Comparison of ENCODE assay signal across 18 cellular contexts in the genomic region with DNA sequence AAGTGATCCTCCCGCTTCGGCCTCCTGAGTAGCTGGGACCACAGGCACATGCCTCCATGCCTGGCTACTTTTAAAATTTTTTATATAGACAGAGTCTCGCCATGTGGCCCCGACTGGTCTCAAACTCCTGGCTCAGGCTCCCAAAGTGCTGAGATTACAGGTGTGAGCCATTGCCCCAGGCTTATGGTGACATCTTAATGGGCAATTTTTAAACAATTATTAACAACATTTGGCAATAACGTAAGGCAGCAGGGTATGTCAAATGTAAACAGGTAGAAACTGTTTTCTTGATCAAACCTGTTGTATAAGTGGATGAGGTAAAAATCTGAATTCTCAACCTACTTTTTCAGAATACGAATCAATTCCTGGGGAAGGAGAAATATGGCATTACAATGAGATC. TPM values are rescaled to one million over a fixed set of nuclear protein-coding genes. Genes with fewer than 3 reads are reported as not detected.
A peak's percentile ranks its signal among the peaks of the same experiment; 100 is the strongest.
DNase-seq lines count a peak whose midpoint lies in the region; ATAC-seq, FAIRE-seq and TF ChIP-seq lines count a peak whose summit lies in the region.
"Had no signal": no experiment of that assay in that cellular context is flagged by ENCODE, and none has a peak within 500 bp of the region (broad histone marks: within the 10 kb centered on the region; RNA-seq: fewer than 3 reads in every experiment).

No MANE protein-coding gene starts in this region.

- H4K20me1 ChIP-seq in MM.1S (ENCODE audit: insufficient read depth, low read length), result no peaks in the 10 kb centered on the region
- H4K20me1 ChIP-seq: BLaER1 had no signal

- H3K27ac ChIP-seq in tibial artery (no peak overlapping the region), MM.1S (ENCODE audit: low read length) (no peak overlapping the region)
- H3K27ac ChIP-seq: BLaER1 had no signal

- no peak for FAIRE-seq in bronchial epithelial cell (lab: Jason Lieb, UNC)
- FAIRE-seq: GM12878, H1 had no signal

- no peak overlapping the region for H3K4me3 Mint-ChIP-seq in activated T-cell treated with anti-CD3 and anti-CD28 coated beads, Interleukin-2, amount 50 U/mL, for 72 hours
- no peak overlapping the region for H3K4me3 Mint-ChIP-seq in activated T-cell treated with anti-CD3 and anti-CD28 coated beads, Interleukin-2, amount 50 U/mL, for 24 hours
- H3K4me3 Mint-ChIP-seq: CD8-positive, alpha-beta T cell; H9 had no signal

- no peaks in the 10 kb centered on the region for H3F3A ChIP-seq in MM.1S (ENCODE audit: insufficient read depth, low read length)

- no peaks in the 10 kb centered on the region for H3K79me2 ChIP-seq in MM.1S (ENCODE audit: low read length)

- peaks cover 4 to 19% of the 10 kb centered on the region in 2 donors for H3K36me3 Mint-ChIP-seq in activated T-cell treated with anti-CD3 and anti-CD28 coated beads, Interleukin-2, amount 50 U/mL, for 72 hours (ENCODE audit: insufficient read depth in 2 of 2)
- peaks cover 88% of the 10 kb centered on the region for H3K36me3 Mint-ChIP-seq in activated T-cell treated with anti-CD3 and anti-CD28 coated beads, Interleukin-2, amount 50 U/mL, for 24 hours (ENCODE audit: low read depth)

- H3K4me3 ChIP-seq in bronchial epithelial cell (ENCODE audit: low read depth, low read length) (no peak overlapping the region), tibial artery (no peak overlapping the region), MM.1S (ENCODE audit: low read length) (no peak overlapping the region)
- H3K4me3 ChIP-seq: BLaER1, GM12878 had no signal

- no peaks in the 10 kb centered on the region for H3K9me2 ChIP-seq in MM.1S (replicated peaks; ENCODE audit: insufficient read depth, low read length)

- H3K9me3 ChIP-seq in tibial artery (no peaks in the 10 kb centered on the region), MM.1S (replicated peaks; ENCODE audit: insufficient read depth, low read length) (no peaks in the 10 kb centered on the region)
- H3K9me3 ChIP-seq: BLaER1 had no signal

- H3K36me3 ChIP-seq in bronchial epithelial cell (ENCODE audit: control insufficient read depth, insufficient read depth, low read length) (peaks cover 1% of the 10 kb centered on the region), tibial artery (peaks cover 66 to 91% (median 86%) of the 10 kb centered on the region in 3 donors), MM.1S (replicated peaks; ENCODE audit: insufficient read depth, low read length) (no peaks in the 10 kb centered on the region; the same call in 1 of the 2 replicates)

- peak overlapping the region; percentile 23 for H3K27ac Mint-ChIP-seq in activated T-cell treated with anti-CD3 and anti-CD28 coated beads, Interleukin-2, amount 50 U/mL, for 72 hours
- H3K27ac Mint-ChIP-seq in activated T-cell treated with anti-CD3 and anti-CD28 coated beads, Interleukin-2, amount 50 U/mL, for 24 hours, result no peak overlapping the region
- H3K27ac Mint-ChIP-seq: CD8-positive, alpha-beta T cell; H9 had no signal

- no peak for DNase-seq in activated T-cell treated with anti-CD3 and anti-CD28 coated beads, Interleukin-2, amount 50 U/mL, for 72 hours
- no peak for DNase-seq in activated T-cell treated with anti-CD3 and anti-CD28 coated beads, Interleukin-2, amount 50 U/mL, for 24 hours
- DNase-seq in bronchial epithelial cell (ENCODE audit: low read depth) (peak; percentile 5), kidney tubule cell (ENCODE audit: low spot score) (peak; percentile 19), tibial artery (no peak), MM.1S (no peak), NCI-H774 (lab: John Stamatoyannopoulos, UW) (no peak)
- DNase-seq: 8988T; Calu3; CD8-positive, alpha-beta T cell; DMS 273 treated with DMSO at 0.1 percent for 48 hours; DMS53; DND-41; EL; H9 had no signal

- no peaks in the 10 kb centered on the region for H3K9me3 Mint-ChIP-seq in activated T-cell treated with anti-CD3 and anti-CD28 coated beads, Interleukin-2, amount 50 U/mL, for 72 hours
- H3K9me3 Mint-ChIP-seq in activated T-cell treated with anti-CD3 and anti-CD28 coated beads, Interleukin-2, amount 50 U/mL, for 24 hours, result no peaks in the 10 kb centered on the region
- H3K9me3 Mint-ChIP-seq: CD8-positive, alpha-beta T cell; H9 had no signal

- no peak overlapping the region for H3K9ac ChIP-seq in MM.1S (ENCODE audit: low read length)
- H3K9ac ChIP-seq: BLaER1 had no signal

- no peak for ATAC-seq in activated T-cell treated with anti-CD3 and anti-CD28 coated beads, Interleukin-2, amount 50 U/mL, for 72 hours (replicated peaks in 1 of 2)
- ATAC-seq: CD8-positive, alpha-beta T cell; GM12878 had no signal

- no peak overlapping the region for H3K4me2 ChIP-seq in MM.1S (ENCODE audit: low read depth, low read length)
- H3K4me2 ChIP-seq: BLaER1 had no signal

- H3K27me3 ChIP-seq in bronchial epithelial cell (ENCODE audit: control insufficient read depth, insufficient read depth, low read length) (no peaks in the 10 kb centered on the region), tibial artery (no peaks in the 10 kb centered on the region), MM.1S (replicated peaks; ENCODE audit: insufficient read depth, low read length) (no peaks in the 10 kb centered on the region)
- H3K27me3 ChIP-seq: BLaER1 had no signal

- peaks cover 8% of the 10 kb centered on the region for H3K4me1 Mint-ChIP-seq in activated T-cell treated with anti-CD3 and anti-CD28 coated beads, Interleukin-2, amount 50 U/mL, for 72 hours (ENCODE audit: low read depth)
- peaks cover 11% of the 10 kb centered on the region for H3K4me1 Mint-ChIP-seq in activated T-cell treated with anti-CD3 and anti-CD28 coated beads, Interleukin-2, amount 50 U/mL, for 24 hours (ENCODE audit: low read depth)
- H3K4me1 Mint-ChIP-seq: H9 had no signal

- no peaks in the 10 kb centered on the region for H3K4me1 ChIP-seq in tibial artery
- H3K4me1 ChIP-seq in MM.1S (ENCODE audit: low read length), result peaks cover 1% of the 10 kb centered on the region
- H3K4me1 ChIP-seq: BLaER1 had no signal

- TF ChIP-seq CTCF in bronchial epithelial cell (IDR thresholded peaks at IDR 0.05; ENCODE audit: insufficient read depth, low read length, severe bottlenecking) (no peak), tibial artery (IDR thresholded peaks at IDR 0.05) (no peak), MM.1S (IDR thresholded peaks at IDR 0.05; ENCODE audit: low read length) (no peak)

- H3K27me3 Mint-ChIP-seq in activated T-cell treated with anti-CD3 and anti-CD28 coated beads, Interleukin-2, amount 50 U/mL, for 72 hours (ENCODE audit: low read depth), result no peaks in the 10 kb centered on the region
- no peaks in the 10 kb centered on the region for H3K27me3 Mint-ChIP-seq in activated T-cell treated with anti-CD3 and anti-CD28 coated beads, Interleukin-2, amount 50 U/mL, for 24 hours

- no peak overlapping the region for H2AFZ ChIP-seq in MM.1S (ENCODE audit: low read length)

- intact Hi-C loops in tibial artery (cut with DNase I; ENCODE audit: low total_unique reads), result loop anchor here (10.0 kb wide), 1 partner anchor 1909 kb away; no protein-coding TSS in a partner anchor

RNA-seq across cellular contexts. Expression of a gene that starts 11.0 kb away (rescaled TPM):
- 10 to 100 TPM; 24.2 to 32.6 TPM for total RNA-seq in activated T-cell treated with anti-CD3 and anti-CD28 coated beads, Interleukin-2, amount 50 U/mL, for 72 hours
- total RNA-seq in bronchial epithelial cell, result 19.2 and 30.2 TPM in 2 replicates

RNA-seq across cellular contexts. Expression of a gene that starts 46.1 kb away (rescaled TPM):
- total RNA-seq in activated T-cell treated with anti-CD3 and anti-CD28 coated beads, Interleukin-2, amount 50 U/mL, for 72 hours, result 100 to 1,000 TPM; 130 to 137 TPM
- 388 and 396 TPM in 2 replicates for total RNA-seq in bronchial epithelial cell

Comparison
In these comparisons a context has a peak if more than half of its experiments do, and no peak if none do; other contexts are left out.
1. DNase-seq: peak in bronchial epithelial cell (single experiment) and kidney tubule cell (single experiment); none in activated T-cell treated with anti-CD3 and anti-CD28 coated beads, Interleukin-2, amount 50 U/mL, for 72 hours (0 of 2), activated T-cell treated with anti-CD3 and anti-CD28 coated beads, Interleukin-2, amount 50 U/mL, for 24 hours (single experiment), tibial artery (0 of 2), MM.1S (single experiment) and NCI-H774 (single experiment).